1 cellular context compared by ENCODE assay signal in genomic region chr5:69559908-69560330, GRCh38.
TF ChIP-seq lines count a peak whose summit lies in the region.
"Not testable (repeated sequence)": the region's sequence is repeated elsewhere in the genome, so short reads cannot be mapped to it uniquely, and the experiment has no call there.

TSS of gene GTF2H2C (plus strand) at chr5:69560191. CDS start at chr5:69565133, 4,942 bp downstream.

TF ChIP-seq in HepG2, 621 proteins besides CTCF, POLR2A, EP300 and RAD21 (continued from another document):
- TF ChIP-seq ZNF687 (CRISPR knock-in tag; IDR thresholded peaks at IDR 0.05) (peak; percentile 36), ZBTB25 (CRISPR knock-in tag; IDR thresholded peaks at IDR 0.05) (peak; percentile 75), ZNF143 (CRISPR knock-in tag; IDR thresholded peaks at IDR 0.05) (0 out of 2 replicates have a peak, but pooled peaks have one; percentile 36), CBX5 (CRISPR knock-in tag; IDR thresholded peaks at IDR 0.05; ENCODE audit: borderline replicate concordance) (peak; percentile 53; the same call in 1 of the 2 replicates), KAT8 (CRISPR knock-in tag; IDR thresholded peaks at IDR 0.05) (peak; percentile 92; the same call in 1 of the 2 replicates), KDM2A (CRISPR knock-in tag; IDR thresholded peaks at IDR 0.05; ENCODE audit: borderline replicate concordance, low read depth) (peak; percentile 75; the same call in 1 of the 2 replicates), SALL1 (CRISPR knock-in tag; IDR thresholded peaks at IDR 0.05) (peak; percentile 40; the same call in 1 of the 2 replicates), FOXA3 (CRISPR knock-in tag; IDR thresholded peaks at IDR 0.05) (0 out of 2 replicates have a peak, but pooled peaks have one; percentile 55), TFE3 (CRISPR knock-in tag; IDR thresholded peaks at IDR 0.05) (0 out of 2 replicates have a peak, but pooled peaks have one; percentile 36), HNRNPLL (IDR thresholded peaks at IDR 0.05; ENCODE audit: low read depth, low read length, poor library complexity, severe bottlenecking) (peak; percentile 58), NFKBIZ (CRISPR knock-in tag; IDR thresholded peaks at IDR 0.05) (0 out of 2 replicates have a peak, but pooled peaks have one; percentile 35), ZNF574 (CRISPR knock-in tag; IDR thresholded peaks at IDR 0.05) (peak; percentile 80; the same call in 1 of the 2 replicates), ZNF331 (CRISPR knock-in tag; IDR thresholded peaks at IDR 0.05) (peak; percentile 68), RXRB (CRISPR knock-in tag; IDR thresholded peaks at IDR 0.05; ENCODE audit: borderline replicate concordance) (peak; percentile 62; the same call in 1 of the 2 replicates), KLF16 (CRISPR knock-in tag; IDR thresholded peaks at IDR 0.05) (peak in 1 of 2 experiments; percentile 52; a peak in 1 of 4 replicates), BCL6 (CRISPR knock-in tag; IDR thresholded peaks at IDR 0.05) (peak; percentile 33; the same call in 1 of the 2 replicates), ETV5 (CRISPR knock-in tag; IDR thresholded peaks at IDR 0.05; ENCODE audit: borderline replicate concordance) (peak; percentile 79), TFAP4 (IDR thresholded peaks at IDR 0.05; ENCODE audit: borderline replicate concordance, low read depth) (peak; percentile 56; the same call in 1 of the 2 replicates), TFDP2 (CRISPR knock-in tag; IDR thresholded peaks at IDR 0.05) (0 out of 2 replicates have a peak, but pooled peaks have one; percentile 46), ZSCAN9 (CRISPR knock-in tag; IDR thresholded peaks at IDR 0.05; ENCODE audit: borderline replicate concordance) (peak; percentile 37; the same call in 1 of the 2 replicates), SP1 (CRISPR knock-in tag; IDR thresholded peaks at IDR 0.05) (0 out of 2 replicates have a peak, but pooled peaks have one; percentile 46), ZNF768 (CRISPR knock-in tag; IDR thresholded peaks at IDR 0.05) (peak; percentile 63), ARID5B (CRISPR knock-in tag; IDR thresholded peaks at IDR 0.05) (peak; percentile 74; the same call in 1 of the 2 replicates), IRF2 (CRISPR knock-in tag; IDR thresholded peaks at IDR 0.05) (peak; percentile 76; the same call in 1 of the 2 replicates), HCFC1 (IDR thresholded peaks at IDR 0.05; ENCODE audit: low read depth, low read length) (peak; percentile 29; the same call in 1 of the 2 replicates), PRDM15 (CRISPR knock-in tag; IDR thresholded peaks at IDR 0.05) (0 out of 2 replicates have a peak, but pooled peaks have one; percentile 17)
- not testable (repeated sequence) for TF ChIP-seq SP1 (IDR thresholded peaks at IDR 0.05)
